8 cellular contexts compared by ENCODE assay signal in genomic region chr11:73404048-73404447, GRCh38. TPM values are rescaled to one million over a fixed set of nuclear protein-coding genes. Genes with fewer than 3 reads are reported as not detected.
DNase-seq lines count a peak whose midpoint lies in the region; ATAC-seq and TF ChIP-seq lines count a peak whose summit lies in the region.

No MANE protein-coding gene starts in this region.

- no peaks in the 10 kb centered on the region for H3K27me3 Mint-ChIP-seq in T-cell
- H3K27me3 Mint-ChIP-seq in mesothelial cell of epicardium (ENCODE audit: low read depth) = no peaks in the 10 kb centered on the region

- no peak overlapping the region; the same call in 1 of the 2 replicates for H4K91ac ChIP-seq in IMR-90 (ENCODE audit: insufficient read depth, low read depth, low read length)

- no peak overlapping the region for H3K4me3 Mint-ChIP-seq in T-cell
- no peak overlapping the region for H3K4me3 Mint-ChIP-seq in mesothelial cell of epicardium

- H3K4me3 ChIP-seq in IMR-90 (ENCODE audit: insufficient read depth, low read depth, low read length) = no peak overlapping the region
- no peak overlapping the region for H3K4me3 ChIP-seq in heart left ventricle

- H3K9me3 Mint-ChIP-seq in T-cell (no peaks in the 10 kb centered on the region), mesothelial cell of epicardium (no peaks in the 10 kb centered on the region)

- TF ChIP-seq CTCF in IMR-90 (conservative IDR thresholded peaks at IDR 0.05; ENCODE audit: low read depth, low read length) (peak; percentile 60), heart left ventricle (IDR thresholded peaks at IDR 0.05) (peak; percentile 62 to 89 (median 80)), mesothelial cell of epicardium (IDR thresholded peaks at IDR 0.05; ENCODE audit: unreplicated experiment) (no peak)

- no peaks in the 10 kb centered on the region for H3K9me3 ChIP-seq in IMR-90 (ENCODE audit: control insufficient read depth, insufficient read depth, low read length)
- H3K9me3 ChIP-seq in heart left ventricle = no peaks in the 10 kb centered on the region

- H2AK5ac ChIP-seq in IMR-90 (ENCODE audit: low read depth, low read length) = no peak overlapping the region

- H2AFZ ChIP-seq in IMR-90 (replicated peaks; ENCODE audit: low read length, poor library complexity) = no peak overlapping the region

- H3K18ac ChIP-seq in IMR-90 (ENCODE audit: low read depth, low read length) = no peak overlapping the region

- H4K8ac ChIP-seq in IMR-90 (ENCODE audit: low read depth in 2 of 2, low read length in 2 of 2) = no peak overlapping the region

- no peak overlapping the region for H2AK9ac ChIP-seq in IMR-90 (replicated peaks; ENCODE audit: low read depth, low read length, poor library complexity)

- WGBS in IMR-90 (ENCODE audit: extremely low coverage in 2 of 2, insufficient read length in 1 of 2), 2 experiments = no CpG with 5 or more reads among the region's 4 CpGs
- WGBS in heart left ventricle, 4 donors = 38 to 60% (median 44%) methylated on average over 4 of the region's 4 CpGs

- POLR2A ChIA-PET in IMR-90 (lab: Charles Lee; ENCODE audit: unreplicated experiment) (no interaction called here), T-cell (lab: Charles Lee) (no interaction called here)

- dilution Hi-C loops in IMR-90 (cut with HindIII; ENCODE audit: low sequenced_read_pairs, unreplicated experiment) = no loop called here

- no TSS peak for BruUV-seq in IMR-90 (replicated peaks; lab: Mats Ljungman, UMichigan)

- H3K56ac ChIP-seq in IMR-90 (ENCODE audit: extremely low read depth, insufficient read depth, low read length) = no peak overlapping the region

- peaks cover 2 to 3% of the 10 kb centered on the region in 2 experiments; a peak in 3 of 4 replicates for H3K79me1 ChIP-seq in IMR-90 (ENCODE audit: low read depth in 1 of 2, low read length in 2 of 2)

- H3K23ac ChIP-seq in IMR-90 (ENCODE audit: low read depth, low read length) = no peak overlapping the region

- no peak overlapping the region for H3K27ac ChIP-seq in IMR-90 (ENCODE audit: insufficient read depth, low read length)
- peak overlapping the region in 8 of 12 donors; percentile 4 to 68 (median 24) for H3K27ac ChIP-seq in heart left ventricle

- H3K9ac ChIP-seq in IMR-90 (ENCODE audit: low read depth, low read length) = no peak overlapping the region

- DNase-seq in Caki2 (ENCODE audit: low read depth) (peak; percentile 23), IMR-90 (peak; percentile 40), UCSD-AML1 (lab: John Stamatoyannopoulos, UW; ENCODE audit: unreplicated experiment) (peak; percentile 64), heart left ventricle (peak; percentile 73 to 85 (median 79)), retina (peak; percentile 39), T-cell (no peak), mesothelial cell of epicardium (ENCODE audit: low spot score in 2 of 2, unreplicated experiment in 2 of 2) (no peak)

- in situ Hi-C loops in Caki2 (cut with HindIII; ENCODE audit: low pct_unique_long_range_greater_than_20kb, low sequenced_read_pairs) = no loop called here
- in situ Hi-C loops in IMR-90 (cut with MboI; ENCODE audit: low sequenced_read_pairs) = loop anchor here (5.0 kb wide), 1 partner anchor 253 kb away; no protein-coding TSS in a partner anchor

- H3K36me3 Mint-ChIP-seq in T-cell = peaks cover 15% of the 10 kb centered on the region
- peaks cover 7% of the 10 kb centered on the region for H3K36me3 Mint-ChIP-seq in mesothelial cell of epicardium

- TF ChIP-seq RAD21 in IMR-90 (IDR thresholded peaks at IDR 0.05; ENCODE audit: low read length) = peak; percentile 76

- H3K27ac Mint-ChIP-seq in T-cell (no peak overlapping the region), mesothelial cell of epicardium (no peak overlapping the region)

- no peak overlapping the region for H3K14ac ChIP-seq in IMR-90 (replicated peaks; ENCODE audit: low read depth, low read length)

- no peak overlapping the region for H2BK20ac ChIP-seq in IMR-90 (ENCODE audit: low read depth, low read length)

- peaks cover 4% of the 10 kb centered on the region; the same call in 1 of the 2 replicates for H3K4me1 ChIP-seq in IMR-90 (ENCODE audit: control insufficient read depth, insufficient read depth, low read length)
- peaks cover 0 to 18% (median 11%) of the 10 kb centered on the region in 12 donors for H3K4me1 ChIP-seq in heart left ventricle

- H3K27me3 ChIP-seq in IMR-90 (ENCODE audit: control insufficient read depth, insufficient read depth, low read length) (no peaks in the 10 kb centered on the region), heart left ventricle (no peaks in the 10 kb centered on the region)

- ATAC-seq in IMR-90 (ENCODE audit: low read depth) (peak; percentile 74), heart left ventricle (peak; percentile 80 to 92 (median 88)), T-cell (replicated peaks in 1 of 4) (no peak), HG03521 (IDR thresholded peaks at IDR 0.05; ENCODE audit: unreplicated experiment) (no peak)

- CTCF ChIA-PET in IMR-90 (lab: Yijun Ruan, JAX) (interaction anchor here (0.6 kb wide), 1 partner anchor 272 kb away, joined by 5 read pairs; no protein-coding TSS in a partner anchor), T-cell (lab: Charles Lee) (interaction anchor here in 1 of 2 donors (0.6 to 0.7 kb wide), 2 partner anchors 53 to 480 kb away, joined by 3 to 5 read pairs; no protein-coding TSS in a partner anchor)

- H4K5ac ChIP-seq in IMR-90 (ENCODE audit: low read depth, low read length) = no peak overlapping the region

- H3K4me1 Mint-ChIP-seq in T-cell (peaks cover 0 to 5% (median 0%) of the 10 kb centered on the region in 3 donors), mesothelial cell of epicardium (peaks cover 2% of the 10 kb centered on the region)

- no peak overlapping the region for H3K4ac ChIP-seq in IMR-90 (ENCODE audit: low read depth, low read length)

- H3K4me2 ChIP-seq in IMR-90 (ENCODE audit: low read depth, low read length) = no peak overlapping the region

- H3K9me1 ChIP-seq in IMR-90 (ENCODE audit: insufficient read depth, low read length) = peaks cover 3% of the 10 kb centered on the region

- H2BK15ac ChIP-seq in IMR-90 (ENCODE audit: low read depth, low read length) = no peak overlapping the region

- H3K36me3 ChIP-seq in IMR-90 (ENCODE audit: control insufficient read depth, insufficient read depth, low read length) = peaks cover 18% of the 10 kb centered on the region
- peaks cover 0 to 50% (median 22%) of the 10 kb centered on the region in 9 donors for H3K36me3 ChIP-seq in heart left ventricle

- no peaks in the 10 kb centered on the region for H4K20me1 ChIP-seq in IMR-90 (ENCODE audit: insufficient read depth, low read length)

- no peak overlapping the region for H2BK5ac ChIP-seq in IMR-90 (ENCODE audit: low read depth, low read length, poor library complexity, severe bottlenecking)

- TF ChIP-seq POLR2A in IMR-90 (IDR thresholded peaks at IDR 0.05; ENCODE audit: low read depth, low read length) (no peak), heart left ventricle (IDR thresholded peaks at IDR 0.05) (no peak)

- intact Hi-C loops in IMR-90 (cut with micrococcal nuclease) = loop anchor here (1.0 to 5.0 kb wide), 3 partner anchors 194 to 528 kb away; partner anchors contain the start of gene FAM168A
- intact Hi-C loops in heart left ventricle (cut with DNase I) = loop anchor here (1.0 to 10.0 kb wide), 9 partner anchors 191 to 259 kb away; partner anchors contain the start of gene FAM168A (in 5 of the 10)

- no peak overlapping the region for H2BK120ac ChIP-seq in IMR-90 (ENCODE audit: low read depth, low read length)

TF ChIP-seq in IMR-90, 13 proteins besides CTCF, POLR2A, EP300 and RAD21:
- TF ChIP-seq SMC3 (IDR thresholded peaks at IDR 0.05; ENCODE audit: low read depth, low read length) (peak; percentile 76), NFE2L2 (IDR thresholded peaks at IDR 0.05; ENCODE audit: low read depth, low read length) (no peak)

RNA-seq across cellular contexts. Expression of gene RELT, which starts 27.8 kb away (rescaled TPM):
- total RNA-seq in Caki2 (2014; rRNA removed; shearing (Covaris generic); ENCODE audit: low replicate concordance) = 2.5 and 3.8 TPM in 2 replicates
- total RNA-seq in IMR-90 (2012; rRNA removed) = 2.3 and 3.1 TPM in 2 replicates
- 5.3 and 6.5 TPM in 2 replicates for polyA plus RNA-seq in IMR-90 (2012; rRNA removed)
- 4.3 and 5.3 TPM in 2 replicates for polyA plus RNA-seq in IMR-90 (2012; cell fraction: cytosol; rRNA removed)
- polyA plus RNA-seq in IMR-90 (2012; cell fraction: nucleus; rRNA removed; ENCODE audit: low replicate concordance) = 17.5 and 30.8 TPM in 2 replicates
- 10 to 100 TPM in 1 of 9 donors, 1 to 10 TPM in 8; 1.0 to 13.9 (median 2.6) TPM for total RNA-seq in heart left ventricle
- 1 to 10 TPM; 1.3 to 7.5 TPM for polyA plus RNA-seq in heart left ventricle
- total RNA-seq in T-cell = 100 to 1,000 TPM in 1 of 5 donors, 10 to 100 TPM in 4; 15.6 to 113 (median 19.9) TPM
- 5.1 to 5.4 TPM (median 5.3 TPM) in 3 replicates for total RNA-seq in mesothelial cell of epicardium

Comparison
In these comparisons a context has a peak if more than half of its experiments do, and no peak if none do; other contexts are left out.
1. DNase-seq: peak in Caki2 (single experiment), IMR-90 (single experiment), UCSD-AML1 (single experiment), heart left ventricle (5 of 5) and retina (single experiment); none in T-cell (0 of 34) and mesothelial cell of epicardium (0 of 2).
2. ATAC-seq: peak in IMR-90 (single experiment) and heart left ventricle (4 of 4); none in T-cell (0 of 4) and HG03521 (single experiment).